ENCODE assay signal across 18 cellular contexts in the genomic region with DNA sequence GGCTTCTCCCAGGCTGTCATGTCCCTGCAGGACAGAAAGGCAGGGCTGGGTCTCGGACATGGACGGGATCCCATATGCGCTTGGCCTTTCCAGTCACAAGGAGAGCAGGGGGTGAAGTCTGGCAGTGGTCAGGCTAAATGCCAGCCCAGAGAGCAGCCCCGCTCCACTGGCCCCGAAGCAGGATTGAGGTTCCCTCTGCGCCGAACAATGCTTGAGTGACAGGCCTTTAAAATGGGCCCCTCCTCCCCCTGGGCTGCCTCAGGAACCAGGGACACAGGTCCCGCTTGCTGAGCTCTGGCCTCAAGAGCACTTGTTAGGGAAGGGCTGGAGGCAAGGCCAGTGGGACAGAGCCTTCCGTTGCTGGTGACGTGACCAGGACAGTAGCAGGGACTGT. TPM values are rescaled to one million over a fixed set of nuclear protein-coding genes. Genes with fewer than 3 reads are reported as not detected.
DNase-seq lines count a peak whose midpoint lies in the region; ATAC-seq and TF ChIP-seq lines count a peak whose summit lies in the region.
"Had no signal": no experiment of that assay in that cellular context is flagged by ENCODE, and none has a peak within 500 bp of the region (broad histone marks: within the 10 kb centered on the region; RNA-seq: fewer than 3 reads in every experiment).

No MANE protein-coding gene starts in this region.

- H3K4me1 ChIP-seq in BLaER1 treated with 17β-estradiol and CSF1 and Interleukin-3, amounts not matched to agents 10 nM and 100 nM = peaks cover 56 to 100% (median 100%) of the 10 kb centered on the region in 10 experiments
- peaks cover 62% of the 10 kb centered on the region for H3K4me1 ChIP-seq in HUES6 (ENCODE audit: control insufficient read depth, insufficient read depth, low read length)
- peaks cover 61% of the 10 kb centered on the region for H3K4me1 ChIP-seq in A673 (ENCODE audit: insufficient read depth, low read length, poor library complexity, severe bottlenecking)

- no peaks in the 10 kb centered on the region for H3K9me3 ChIP-seq in BLaER1 treated with 17β-estradiol and CSF1 and Interleukin-3, amounts not matched to agents 10 nM and 100 nM (replicated peaks in 1 of 11)
- no peaks in the 10 kb centered on the region for H3K9me3 ChIP-seq in HUES6 (ENCODE audit: control insufficient read depth, insufficient read depth, low read depth, low read length)
- no peaks in the 10 kb centered on the region for H3K9me3 ChIP-seq in A673 (ENCODE audit: low read depth, low read length, poor library complexity, severe bottlenecking)
- H3K9me3 ChIP-seq: SK-N-SH had no signal

- intact Hi-C loops in lower leg skin (cut with DNase I; ENCODE audit: low total_unique reads) = no loop called here
- intact Hi-C loops in A673 (cut with micrococcal nuclease; ENCODE audit: unreplicated experiment) = no loop called here

- peaks cover 3% of the 10 kb centered on the region for H3K36me3 Mint-ChIP-seq in nephron progenitor cell (ENCODE audit: low read depth)

- no peak for TF ChIP-seq POLR2A in lower leg skin (IDR thresholded peaks at IDR 0.05)

- peak overlapping the region in 8 of 11 experiments; percentile 9 to 76 (median 50); a peak in 14 of 22 replicates for H3K27ac ChIP-seq in BLaER1 treated with 17β-estradiol and CSF1 and Interleukin-3, amounts not matched to agents 10 nM and 100 nM
- H3K27ac ChIP-seq in HUES6 (ENCODE audit: low read depth, low read length) (no peak overlapping the region), A673 (ENCODE audit: low read depth, low read length, poor library complexity, severe bottlenecking) (no peak overlapping the region)

- WGBS in lower leg skin, 2 donors = 64 to 69% methylated on average over 10 of the region's 10 CpGs

- peak overlapping the region; percentile 64 for H3K27ac Mint-ChIP-seq in nephron progenitor cell
- H3K27ac Mint-ChIP-seq: CD4-positive, alpha-beta T cell had no signal

- POLR2A ChIA-PET in A673 (lab: Charles Lee; ENCODE audit: low non-redundant PET) = no interaction called here

- ATAC-seq in HG03432 (IDR thresholded peaks at IDR 0.05; ENCODE audit: unreplicated experiment) = no peak
- ATAC-seq: Panc1 had no signal

- peaks cover 0 to 17% (median 0%) of the 10 kb centered on the region in 11 experiments; a peak in 4 of 22 replicates for H3K27me3 ChIP-seq in BLaER1 treated with 17β-estradiol and CSF1 and Interleukin-3, amounts not matched to agents 10 nM and 100 nM
- no peaks in the 10 kb centered on the region for H3K27me3 ChIP-seq in HUES6 (ENCODE audit: control insufficient read depth, insufficient read depth, low read length)
- H3K27me3 ChIP-seq in A673 (replicated peaks; ENCODE audit: insufficient read depth, low read depth, low read length, poor library complexity) = no peaks in the 10 kb centered on the region

- peak overlapping the region in 1 of 10 experiments; percentile 16; a peak in 1 of 20 replicates for H3K4me3 ChIP-seq in BLaER1 treated with 17β-estradiol and CSF1 and Interleukin-3, amounts not matched to agents 10 nM and 100 nM
- H3K4me3 ChIP-seq in HUES6 (ENCODE audit: low read depth, low read length) (no peak overlapping the region; the same call in 1 of the 2 replicates), lower leg skin (ENCODE audit: low read depth, poor library complexity, severe bottlenecking) (no peak overlapping the region), A673 (ENCODE audit: low read depth, low read length, poor library complexity, severe bottlenecking) (no peak overlapping the region)

- CTCF ChIA-PET in A673 (lab: Charles Lee) = no interaction called here

- H3K9ac ChIP-seq in BLaER1 treated with 17β-estradiol and CSF1 and Interleukin-3, amounts not matched to agents 10 nM and 100 nM = peak overlapping the region in 8 of 11 experiments; percentile 27 to 68 (median 42); a peak in 15 of 22 replicates
- H3K9ac ChIP-seq in HUES6 (ENCODE audit: low read length) = peak overlapping the region; percentile 46
- H3K9ac ChIP-seq: SK-N-SH had no signal

- no TSS peak for BruUV-seq in A673 (replicated peaks; lab: Mats Ljungman, UMichigan)

- H3K27me3 Mint-ChIP-seq in nephron progenitor cell (ENCODE audit: low read depth, poor library complexity) = peaks cover 10% of the 10 kb centered on the region

- peak overlapping the region; percentile 50 for H3K4me3 Mint-ChIP-seq in nephron progenitor cell
- H3K4me3 Mint-ChIP-seq: CD4-positive, alpha-beta T cell had no signal

- peaks cover 0 to 52% (median 30%) of the 10 kb centered on the region in 11 experiments; a peak in 16 of 22 replicates for H3K36me3 ChIP-seq in BLaER1 treated with 17β-estradiol and CSF1 and Interleukin-3, amounts not matched to agents 10 nM and 100 nM
- H3K36me3 ChIP-seq in HUES6 (ENCODE audit: control insufficient read depth, insufficient read depth, low read length) = peaks cover 8% of the 10 kb centered on the region
- H3K36me3 ChIP-seq in A673 (ENCODE audit: insufficient read depth, low read length, poor library complexity, severe bottlenecking) = no peaks in the 10 kb centered on the region

- DNase-seq in ecto neural progenitor cell (ENCODE audit: low spot score) (peak; percentile 63), nephron progenitor cell (no peak), lower leg skin (ENCODE audit: low spot score in 2 of 2) (no peak), A673 (ENCODE audit: low spot score) (no peak), NCI-H1105 treated with DMSO at 0.1 percent for 48 hours (lab: John Stamatoyannopoulos, UW) (no peak)
- DNase-seq: Calu3; CD4-positive, alpha-beta T cell; KG1; NCI-H1105; NCI-H187 treated with DMSO at 0.1 percent for 48 hours; NCI-H446 treated with DMSO at 0.1 percent for 48 hours; Right ventricle myocardium superior; SK-N-SH had no signal

- H3K9me3 Mint-ChIP-seq in nephron progenitor cell = no peaks in the 10 kb centered on the region
- H3K9me3 Mint-ChIP-seq: CD4-positive, alpha-beta T cell had no signal

- H3K4me2 ChIP-seq in BLaER1 treated with 17β-estradiol and CSF1 and Interleukin-3, amounts not matched to agents 10 nM and 100 nM = peak overlapping the region; percentile 76 to 97 (median 92)
- H3K4me2 ChIP-seq: SK-N-SH had no signal

- TF ChIP-seq CTCF in nephron progenitor cell (IDR thresholded peaks at IDR 0.05) (no peak), lower leg skin (IDR thresholded peaks at IDR 0.05) (no peak), A673 (conservative IDR thresholded peaks at IDR 0.05; ENCODE audit: low read depth, low read length) (no peak)

- peaks cover 70% of the 10 kb centered on the region for H3K4me1 Mint-ChIP-seq in nephron progenitor cell

- H4K20me1 ChIP-seq in BLaER1 treated with 17β-estradiol and CSF1 and Interleukin-3, amounts not matched to agents 10 nM and 100 nM = peaks cover 0 to 100% (median 87%) of the 10 kb centered on the region in 11 experiments; a peak in 18 of 22 replicates

RNA-seq across cellular contexts. Expression of a gene that starts 12.7 kb away (rescaled TPM):
- total RNA-seq in lower leg skin = under 1 TPM in 3 of 4 donors, not detected in 1; 0.15 to 0.52 (median 0.36) TPM
- total RNA-seq in A673 (2021) = 5.5 and 6.7 TPM in 2 replicates
- total RNA-seq: Calu3 had no signal

RNA-seq across cellular contexts. Expression of a gene that starts 23.3 kb away (rescaled TPM):
- total RNA-seq in lower leg skin (10 to 100 TPM; 22.7 to 40.0 (median 32.5) TPM), A673 (2021) (134 and 155 TPM in 2 replicates)

RNA-seq across cellular contexts. Expression of a gene that starts 31.7 kb away (rescaled TPM):
- total RNA-seq in lower leg skin (10 to 100 TPM; 26.3 to 62.3 (median 40.2) TPM), A673 (2021) (23.6 and 33.5 TPM in 2 replicates)

RNA-seq across cellular contexts. Expression of a gene that starts 40.2 kb away (rescaled TPM):
- total RNA-seq in lower leg skin (10 to 100 TPM; 14.1 to 18.8 (median 16.7) TPM), A673 (2021) (2.6 and 4.5 TPM in 2 replicates)
- total RNA-seq: A172 had no signal

RNA-seq across cellular contexts. Expression of a gene that starts 49.5 kb away (rescaled TPM):
- total RNA-seq in lower leg skin (10 to 100 TPM; 25.0 to 32.3 (median 27.0) TPM), A673 (2021) (19.3 and 28.2 TPM in 2 replicates)

Comparison
In these comparisons a context has a peak if more than half of its experiments do, and no peak if none do; other contexts are left out.
1. H3K27ac ChIP-seq: peak in BLaER1 treated with 17β-estradiol and CSF1 and Interleukin-3, amounts not matched to agents 10 nM and 100 nM (8 of 11); none in HUES6 (single experiment) and A673 (single experiment).